ENCODE assay signal across 10 cellular contexts in genomic region chr16:88938933-88939813, GRCh38. TPM values are rescaled to one million over a fixed set of nuclear protein-coding genes. Genes with fewer than 3 reads are reported as not detected.
DNase-seq lines count a peak whose midpoint lies in the region; ATAC-seq and TF ChIP-seq lines count a peak whose summit lies in the region.
"Had no signal": no experiment of that assay in that cellular context is flagged by ENCODE, and none has a peak within 500 bp of the region (broad histone marks: within the 10 kb centered on the region; RNA-seq: fewer than 3 reads in every experiment).

No MANE protein-coding gene starts in this region.

- no peak overlapping the region for H3K27ac ChIP-seq in CD4-positive, alpha-beta memory T cell (ENCODE audit: low read depth, low read length)
- H3K27ac ChIP-seq in gastroesophageal sphincter, result peak overlapping the region in 3 of 4 donors; percentile 64 to 79 (median 69)
- H3K27ac ChIP-seq in Karpas-422 (ENCODE audit: low read length), result no peak overlapping the region

- peaks cover 0 to 14% (median 9%) of the 10 kb centered on the region in 4 donors for H3K4me1 Mint-ChIP-seq in CD4-positive, alpha-beta memory T cell
- H3K4me1 Mint-ChIP-seq in activated CD4-positive, alpha-beta T cell treated with anti-CD3 and anti-CD28 coated beads for 36 hours, result peaks cover 5% of the 10 kb centered on the region

- POLR2A ChIA-PET in CD4-positive, alpha-beta memory T cell (lab: Charles Lee; ENCODE audit: partially characterized antibody), result no interaction called here
- POLR2A ChIA-PET in activated CD4-positive, alpha-beta T cell treated with anti-CD3 and anti-CD28 coated beads for 36 hours (lab: Charles Lee), result no interaction called here

- peak overlapping the region in 7 of 8 donors; percentile 40 to 71 (median 61) for H3K4me3 Mint-ChIP-seq in CD4-positive, alpha-beta memory T cell
- no peak overlapping the region for H3K4me3 Mint-ChIP-seq in activated CD4-positive, alpha-beta T cell treated with anti-CD3 and anti-CD28 coated beads for 36 hours

- DNase-seq in CD4-positive, alpha-beta memory T cell, result no peak
- DNase-seq in NT2/D1 (ENCODE audit: low read depth, low spot score) (no peak), retina (peak; percentile 56), Karpas-422 (no peak), NCI-H2029 (lab: John Stamatoyannopoulos, UW) (no peak), SHP77 (lab: John Stamatoyannopoulos, UW) (no peak)
- no peak for DNase-seq in activated CD4-positive, alpha-beta T cell treated with anti-CD3 and anti-CD28 coated beads for 36 hours
- DNase-seq: activated CD4-positive, alpha-beta T cell treated with anti-CD3 and anti-CD28 coated beads for 4 hours; effector CD4-positive, alpha-beta T cell had no signal

- CTCF ChIA-PET in CD4-positive, alpha-beta memory T cell (lab: Charles Lee; ENCODE audit: partially characterized antibody), result no interaction called here
- CTCF ChIA-PET in activated CD4-positive, alpha-beta T cell treated with anti-CD3 and anti-CD28 coated beads for 36 hours (lab: Charles Lee), result interaction anchor here (0.8 kb wide), 1 partner anchor 15 kb away, joined by 3 read pairs; no protein-coding TSS in a partner anchor

- no peaks in the 10 kb centered on the region for H3K9me3 ChIP-seq in CD4-positive, alpha-beta memory T cell (ENCODE audit: control insufficient read depth in 1 of 2, low read length in 2 of 2)
- no peaks in the 10 kb centered on the region for H3K9me3 ChIP-seq in NT2/D1 (ENCODE audit: insufficient read depth, low read length)
- H3K9me3 ChIP-seq in gastroesophageal sphincter, result no peaks in the 10 kb centered on the region
- no peaks in the 10 kb centered on the region for H3K9me3 ChIP-seq in Karpas-422 (ENCODE audit: low read length)

- H2AFZ ChIP-seq in Karpas-422 (ENCODE audit: low read length), result no peak overlapping the region

- TF ChIP-seq POLR2A in gastroesophageal sphincter (IDR thresholded peaks at IDR 0.05), result no peak

- H3K27me3 ChIP-seq in CD4-positive, alpha-beta memory T cell (ENCODE audit: insufficient read depth, low read length), result peaks cover 17% of the 10 kb centered on the region
- H3K27me3 ChIP-seq in NT2/D1 (ENCODE audit: insufficient read depth, insufficient read length) (peaks cover 30% of the 10 kb centered on the region), gastroesophageal sphincter (peaks cover 92% of the 10 kb centered on the region), Karpas-422 (ENCODE audit: low read length) (no peaks in the 10 kb centered on the region)

- H3K36me3 ChIP-seq in CD4-positive, alpha-beta memory T cell (ENCODE audit: insufficient read depth, low read length), result no peaks in the 10 kb centered on the region
- no peaks in the 10 kb centered on the region for H3K36me3 ChIP-seq in NT2/D1 (ENCODE audit: insufficient read depth, insufficient read length, low read length)
- no peaks in the 10 kb centered on the region for H3K36me3 ChIP-seq in gastroesophageal sphincter
- H3K36me3 ChIP-seq in Karpas-422 (ENCODE audit: insufficient read depth, low read length), result no peaks in the 10 kb centered on the region

- no peak for TF ChIP-seq EP300 in gastroesophageal sphincter (IDR thresholded peaks at IDR 0.05)

- intact Hi-C loops in CD4-positive, alpha-beta memory T cell (cut with micrococcal nuclease), result no loop called here
- intact Hi-C loops in activated CD4-positive, alpha-beta T cell treated with anti-CD3 and anti-CD28 coated beads for 36 hours (cut with DNase I, micrococcal nuclease), result no loop called here

- 47 to 59% methylated on average over 6 to 18 of the region's 36 CpGs for WGBS in gastroesophageal sphincter (ENCODE audit: low coverage in 1 of 2), 2 donors

- H3K36me3 Mint-ChIP-seq in CD4-positive, alpha-beta memory T cell, result no peaks in the 10 kb centered on the region
- H3K36me3 Mint-ChIP-seq in activated CD4-positive, alpha-beta T cell treated with anti-CD3 and anti-CD28 coated beads for 36 hours (ENCODE audit: low read depth), result no peaks in the 10 kb centered on the region

- peaks cover 19 to 32% of the 10 kb centered on the region in 2 donors for H3K27me3 Mint-ChIP-seq in CD4-positive, alpha-beta memory T cell
- H3K27me3 Mint-ChIP-seq in activated CD4-positive, alpha-beta T cell treated with anti-CD3 and anti-CD28 coated beads for 36 hours, result peaks cover 22% of the 10 kb centered on the region

- ATAC-seq in gastroesophageal sphincter, result peak; percentile 22
- ATAC-seq in activated CD4-positive, alpha-beta T cell treated with anti-CD3 and anti-CD28 coated beads for 36 hours, result no peak

- H3K4me1 ChIP-seq in CD4-positive, alpha-beta memory T cell (ENCODE audit: insufficient read depth, low read length), result peaks cover 13% of the 10 kb centered on the region
- H3K4me1 ChIP-seq in NT2/D1 (ENCODE audit: insufficient read depth, insufficient read length) (peaks cover 22% of the 10 kb centered on the region), gastroesophageal sphincter (peaks cover 0 to 69% (median 25%) of the 10 kb centered on the region in 3 donors), Karpas-422 (ENCODE audit: low read length) (peaks cover 4% of the 10 kb centered on the region)

- H4K20me1 ChIP-seq in Karpas-422 (ENCODE audit: insufficient read depth, low read depth, low read length), result 0 out of 2 replicates have a peak, but pooled peaks cover 4% of the 10 kb centered on the region

- H3K79me2 ChIP-seq in Karpas-422 (ENCODE audit: low read length), result no peaks in the 10 kb centered on the region

- H3K9ac ChIP-seq in NT2/D1 (ENCODE audit: insufficient read length, low read depth) (peak overlapping the region; percentile 17), Karpas-422 (ENCODE audit: low read length) (no peak overlapping the region)

- no peak overlapping the region for H3K4me3 ChIP-seq in CD4-positive, alpha-beta memory T cell (ENCODE audit: low read length in 2 of 2)
- H3K4me3 ChIP-seq in NT2/D1 (ENCODE audit: insufficient read length, low read depth), result no peak overlapping the region
- peak overlapping the region; percentile 23 to 62 for H3K4me3 ChIP-seq in gastroesophageal sphincter
- no peak overlapping the region for H3K4me3 ChIP-seq in Karpas-422 (ENCODE audit: low read length)

- H3K9me3 Mint-ChIP-seq in CD4-positive, alpha-beta memory T cell, result no peaks in the 10 kb centered on the region
- H3K9me3 Mint-ChIP-seq in activated CD4-positive, alpha-beta T cell treated with anti-CD3 and anti-CD28 coated beads for 36 hours (ENCODE audit: low read depth), result no peaks in the 10 kb centered on the region

- H3K4me2 ChIP-seq in Karpas-422 (ENCODE audit: low read depth, low read length, poor library complexity, severe bottlenecking), result no peak overlapping the region

- TF ChIP-seq CTCF in gastroesophageal sphincter (IDR thresholded peaks at IDR 0.05), result no peak

- peak overlapping the region in 1 of 7 donors; percentile 70 for H3K27ac Mint-ChIP-seq in CD4-positive, alpha-beta memory T cell
- no peak overlapping the region for H3K27ac Mint-ChIP-seq in activated CD4-positive, alpha-beta T cell treated with anti-CD3 and anti-CD28 coated beads for 36 hours

- no peaks in the 10 kb centered on the region for H3K9me2 ChIP-seq in Karpas-422 (replicated peaks; ENCODE audit: insufficient read depth, low read length)

RNA-seq across cellular contexts. Expression of gene CBFA2T3, which starts 37.8 kb away (rescaled TPM):
- total RNA-seq in CD4-positive, alpha-beta memory T cell, result under 1 TPM in 1 of 2 experiments, not detected in 1; 0.11 TPM
- polyA plus RNA-seq in CD4-positive, alpha-beta memory T cell, result under 1 TPM in 1 of 2 donors, not detected in 1; 0.14 TPM
- 1 to 10 TPM; 1.4 to 5.8 (median 1.5) TPM for total RNA-seq in gastroesophageal sphincter
- total RNA-seq in activated CD4-positive, alpha-beta T cell treated with anti-CD3 and anti-CD28 coated beads for 36 hours, result under 1 TPM; 0.30 to 0.34 TPM
- total RNA-seq in Karpas-422 (2014; rRNA removed; shearing (Covaris generic); ENCODE audit: low replicate concordance), result not detected in 2 replicates

Comparison
In these comparisons a context has a peak if more than half of its experiments do, and no peak if none do; other contexts are left out.
1. H3K27ac ChIP-seq: peak in gastroesophageal sphincter (3 of 4); none in CD4-positive, alpha-beta memory T cell (single experiment) and Karpas-422 (single experiment).
2. H3K4me3 ChIP-seq: peak in gastroesophageal sphincter (2 of 2); none in CD4-positive, alpha-beta memory T cell (0 of 2), NT2/D1 (single experiment) and Karpas-422 (single experiment).